12 cellular contexts compared by ENCODE assay signal in genomic region chr18:70384181-70384790, GRCh38.
DNase-seq lines count a peak whose midpoint lies in the region; ATAC-seq and TF ChIP-seq lines count a peak whose summit lies in the region.
"Had no signal": no experiment of that assay in that cellular context is flagged by ENCODE, and none has a peak within 500 bp of the region (broad histone marks: within the 10 kb centered on the region; RNA-seq: fewer than 3 reads in every experiment).

No MANE protein-coding gene starts in this region.

- H2BK5ac ChIP-seq in neuronal stem cell (ENCODE audit: low read length): no peak overlapping the region

- H3K27ac ChIP-seq in mammary epithelial cell (ENCODE audit: insufficient read depth, low read depth, low read length) (peak overlapping the region; percentile 85), neuronal stem cell (replicated peaks; ENCODE audit: low read length) (no peak overlapping the region)
- H3K27ac ChIP-seq: suprapubic skin had no signal

- no peaks in the 10 kb centered on the region for H3K9me3 Mint-ChIP-seq in nephron progenitor cell
- H3K9me3 Mint-ChIP-seq: T-helper 1 cell treated with Interleukin-12 subunit alpha and Interleukin-12 subunit beta and Interleukin-4 antibody, amounts not matched to agents 30 μg/mL and 1 μg/mL, for 36 hours had no signal

- no peaks in the 10 kb centered on the region for H3K36me3 Mint-ChIP-seq in nephron progenitor cell (ENCODE audit: low read depth)
- H3K36me3 Mint-ChIP-seq: activated naive CD8-positive, alpha-beta T cell had no signal

- no peak overlapping the region for H2BK12ac ChIP-seq in neuronal stem cell (ENCODE audit: low read length)

- TF ChIP-seq CTCF in NB4 (IDR thresholded peaks at IDR 0.05; ENCODE audit: low read depth, low read length): no peak
- no peak for TF ChIP-seq CTCF in mammary epithelial cell (conservative IDR thresholded peaks at IDR 0.05 in 1 of 2, IDR thresholded peaks at IDR 0.05 in 1 of 2; ENCODE audit: extremely low read depth in 1 of 2, insufficient read depth in 1 of 2, low read depth in 1 of 2, low read length in 2 of 2)
- TF ChIP-seq CTCF in nephron progenitor cell (IDR thresholded peaks at IDR 0.05): no peak

- H3K9me3 ChIP-seq in mammary epithelial cell (replicated peaks; ENCODE audit: insufficient read depth, low read length) (no peaks in the 10 kb centered on the region), neuronal stem cell (replicated peaks in 1 of 2; ENCODE audit: control insufficient read depth in 2 of 2, insufficient read depth in 1 of 2, low read depth in 1 of 2, low read length in 2 of 2) (no peaks in the 10 kb centered on the region)
- H3K9me3 ChIP-seq: suprapubic skin had no signal

- no peaks in the 10 kb centered on the region for H3K79me1 ChIP-seq in neuronal stem cell (ENCODE audit: low read depth, low read length)

- CTCF ChIA-PET in mammary epithelial cell (lab: Charles Lee; ENCODE audit: low non-redundant PET): interaction anchor here (0.6 kb wide), 1 partner anchor 21 kb away, joined by 4 read pairs; no protein-coding TSS in a partner anchor

- dilution Hi-C loops in mammary epithelial cell (cut with HindIII; ENCODE audit: low sequenced_read_pairs): no loop called here

- H3K4me1 ChIP-seq in mammary epithelial cell (ENCODE audit: insufficient read depth, low read length) (peaks cover 27% of the 10 kb centered on the region), neuronal stem cell (ENCODE audit: control insufficient read depth in 2 of 2, insufficient read depth in 1 of 2, low read depth in 1 of 2, low read length in 2 of 2) (peaks cover 7 to 11% of the 10 kb centered on the region in 2 donors)
- H3K4me1 ChIP-seq: suprapubic skin had no signal

- H3K4me2 ChIP-seq in mammary epithelial cell (ENCODE audit: insufficient read depth, low read depth, low read length): peak overlapping the region; percentile 48
- no peak overlapping the region for H3K4me2 ChIP-seq in neuronal stem cell (ENCODE audit: insufficient read depth, low read length, poor library complexity, severe bottlenecking)

- no peaks in the 10 kb centered on the region for H3K36me3 ChIP-seq in mammary epithelial cell (ENCODE audit: insufficient read depth, low read length)
- H3K36me3 ChIP-seq in neuronal stem cell (replicated peaks in 1 of 2; ENCODE audit: control insufficient read depth in 2 of 2, insufficient read depth in 2 of 2, low read length in 2 of 2): no peaks in the 10 kb centered on the region
- H3K36me3 ChIP-seq: suprapubic skin had no signal

- TF ChIP-seq POLR2A in NB4 (IDR thresholded peaks at IDR 0.05; ENCODE audit: extremely low read depth, insufficient read length): no peak

- no peak overlapping the region for H3K14ac ChIP-seq in neuronal stem cell (ENCODE audit: low read length)

- no peak overlapping the region for H4K91ac ChIP-seq in neuronal stem cell (ENCODE audit: low read depth, low read length, poor library complexity)

- H4K8ac ChIP-seq in neuronal stem cell (ENCODE audit: low read depth, low read length): no peak overlapping the region

- H3K27me3 ChIP-seq in mammary epithelial cell (ENCODE audit: insufficient read depth, low read length) (no peaks in the 10 kb centered on the region), neuronal stem cell (ENCODE audit: control insufficient read depth in 3 of 3, insufficient read depth in 3 of 3, low read depth in 1 of 3, low read length in 3 of 3) (no peaks in the 10 kb centered on the region)
- H3K27me3 ChIP-seq: suprapubic skin had no signal

- no peak overlapping the region for H3K4me3 ChIP-seq in NB4 (ENCODE audit: low read depth, low read length)
- no peak overlapping the region for H3K4me3 ChIP-seq in mammary epithelial cell (replicated peaks in 1 of 3; ENCODE audit: insufficient read depth in 1 of 3, low read depth in 2 of 3, low read length in 3 of 3)
- no peak overlapping the region for H3K4me3 ChIP-seq in neuronal stem cell (ENCODE audit: low read length in 2 of 2)
- H3K4me3 ChIP-seq: suprapubic skin had no signal

- H2AFZ ChIP-seq in mammary epithelial cell (ENCODE audit: low read depth, low read length): peak overlapping the region; percentile 65
- H2AFZ ChIP-seq in neuronal stem cell (ENCODE audit: low read length): no peak overlapping the region

- peak; percentile 94 for DNase-seq in Daoy (ENCODE audit: low read depth)
- peak; percentile 72 for DNase-seq in NB4 (ENCODE audit: low read depth)
- peak; percentile 99 for DNase-seq in mammary epithelial cell
- DNase-seq in nephron progenitor cell: no peak
- DNase-seq in neuronal stem cell (ENCODE audit: low spot score): no peak
- DNase-seq in iPS-NIHi7 (ENCODE audit: extremely low spot score): no peak
- DNase-seq in GF-D8 (lab: John Stamatoyannopoulos, UW): no peak
- DNase-seq: right cardiac atrium had no signal

- no peak overlapping the region for H2BK120ac ChIP-seq in neuronal stem cell (ENCODE audit: low read depth, low read length)

- in situ Hi-C loops in mammary epithelial cell (cut with MboI; ENCODE audit: low sequenced_read_pairs in 2 of 2): no loop called here

- intact Hi-C loops in mammary epithelial cell (cut with micrococcal nuclease): loop anchor here (1.0 to 2.0 kb wide), 5 partner anchors 11 to 51 kb away; no protein-coding TSS in a partner anchor

- H3K9ac ChIP-seq in mammary epithelial cell (ENCODE audit: insufficient read depth, low read length) (peak overlapping the region; percentile 41), neuronal stem cell (ENCODE audit: low read depth, low read length, poor library complexity) (no peak overlapping the region)

- H2AK5ac ChIP-seq in neuronal stem cell (ENCODE audit: low read depth, low read length): no peak overlapping the region

- BruUV-seq in mammary epithelial cell (replicated peaks; lab: Mats Ljungman, UMichigan): no TSS peak

- H3K27ac Mint-ChIP-seq in nephron progenitor cell: peak overlapping the region; percentile 91
- H3K27ac Mint-ChIP-seq: activated naive CD8-positive, alpha-beta T cell; T-helper 1 cell treated with Interleukin-12 subunit alpha and Interleukin-12 subunit beta and Interleukin-4 antibody, amounts not matched to agents 30 μg/mL and 1 μg/mL, for 36 hours had no signal

- no peaks in the 10 kb centered on the region for H3K79me2 ChIP-seq in mammary epithelial cell (ENCODE audit: insufficient read depth, low read length)

- H3K18ac ChIP-seq in neuronal stem cell (ENCODE audit: low read length): no peak overlapping the region

- peaks cover 52% of the 10 kb centered on the region for H3K4me1 Mint-ChIP-seq in nephron progenitor cell

- no peak overlapping the region for H3K23ac ChIP-seq in neuronal stem cell (ENCODE audit: low read depth, low read length, poor library complexity)

- H3K4ac ChIP-seq in neuronal stem cell (ENCODE audit: low read length): no peak overlapping the region

- H3K4me3 Mint-ChIP-seq in nephron progenitor cell: no peak overlapping the region
- H3K4me3 Mint-ChIP-seq: activated naive CD8-positive, alpha-beta T cell; T-helper 1 cell treated with Interleukin-12 subunit alpha and Interleukin-12 subunit beta and Interleukin-4 antibody, amounts not matched to agents 30 μg/mL and 1 μg/mL, for 36 hours had no signal

- peaks cover 4% of the 10 kb centered on the region for H3K27me3 Mint-ChIP-seq in nephron progenitor cell (ENCODE audit: low read depth, poor library complexity)
- H3K27me3 Mint-ChIP-seq: activated naive CD8-positive, alpha-beta T cell had no signal

- no peak for ATAC-seq in HG03095 (IDR thresholded peaks at IDR 0.05; ENCODE audit: unreplicated experiment)
- ATAC-seq: right cardiac atrium had no signal

- H4K20me1 ChIP-seq in mammary epithelial cell (ENCODE audit: insufficient read depth, low read length): no peaks in the 10 kb centered on the region

- WGBS in mammary epithelial cell (ENCODE audit: low coverage, missing lambda C conversion rate): 0% methylated on average over 4 of the region's 6 CpGs
- WGBS in neuronal stem cell (ENCODE audit: extremely low coverage in 2 of 2, insufficient read length in 2 of 2, insufficient replicate concordance in 1 of 2), 2 donors: no CpG with 5 or more reads among the region's 6 CpGs

- H2BK15ac ChIP-seq in neuronal stem cell (ENCODE audit: low read length): no peak overlapping the region

Comparison
In these comparisons a context has a peak if more than half of its experiments do, and no peak if none do; other contexts are left out.
1. DNase-seq: peak in Daoy (single experiment), NB4 (single experiment) and mammary epithelial cell (single experiment); none in nephron progenitor cell (single experiment), neuronal stem cell (single experiment), iPS-NIHi7 (single experiment) and GF-D8 (single experiment).